19 cellular contexts compared by ENCODE assay signal in genomic region chr15:44315773-44316465, GRCh38. TPM values are rescaled to one million over a fixed set of nuclear protein-coding genes. Genes with fewer than 3 reads are reported as not detected.
DNase-seq lines count a peak whose midpoint lies in the region; ATAC-seq, FAIRE-seq and TF ChIP-seq lines count a peak whose summit lies in the region.
"Had no signal": no experiment of that assay in that cellular context is flagged by ENCODE, and none has a peak within 500 bp of the region (broad histone marks: within the 10 kb centered on the region; RNA-seq: fewer than 3 reads in every experiment).

No MANE protein-coding gene starts in this region.

- no peaks in the 10 kb centered on the region for H3K9me3 ChIP-seq in small intestine (ENCODE audit: control insufficient read depth, low read depth)
- H3K9me3 ChIP-seq: HAP-1 had no signal

- FAIRE-seq in small intestine (lab: Jason Lieb, UNC): no peak
- FAIRE-seq in urothelium cell line (lab: Jason Lieb, UNC): no peak
- FAIRE-seq: G401.6 had no signal

- WGBS in small intestine, 3 donors: 71 to 81% (median 74%) methylated on average over 5 of the region's 5 CpGs

- H3K27ac ChIP-seq in VCaP: peak overlapping the region; percentile 81
- H3K27ac ChIP-seq in small intestine (ENCODE audit: low read depth in 1 of 2, low read length in 1 of 2): no peak overlapping the region
- H3K27ac ChIP-seq: GM23248, PC-9 had no signal

- intact Hi-C loops in left colon (cut with DNase I, micrococcal nuclease): no loop called here

- H3K27me3 ChIP-seq in small intestine (ENCODE audit: control insufficient read depth in 2 of 2, insufficient read depth in 2 of 2, low read length in 2 of 2): no peaks in the 10 kb centered on the region

- H3K4me3 ChIP-seq in small intestine (ENCODE audit: low read depth in 1 of 2, low read length in 2 of 2): no peak overlapping the region
- H3K4me3 ChIP-seq: GM23248, HAP-1, PC-9 had no signal

- no peak for TF ChIP-seq CTCF in VCaP (conservative IDR thresholded peaks at IDR 0.05)
- no peak for TF ChIP-seq CTCF in GM10266 (IDR thresholded peaks at IDR 0.05; ENCODE audit: control insufficient read depth, insufficient read depth, low read depth, missing control alignments)

- ATAC-seq in left colon: peak; percentile 72

- H3K4me1 ChIP-seq in small intestine (ENCODE audit: control insufficient read depth in 2 of 2, insufficient read depth in 1 of 2, low read depth in 1 of 2, low read length in 1 of 2): no peaks in the 10 kb centered on the region
- H3K4me1 ChIP-seq: HAP-1 had no signal

- DNase-seq in HT-29 (ENCODE audit: low spot score) (peak; percentile 16), left colon (no peak), small intestine (peak; percentile 8), urothelium cell line (ENCODE audit: low spot score) (no peak), GM10266 (ENCODE audit: extremely low spot score) (no peak)
- no peak for DNase-seq in effector CD4-positive, alpha-beta T cell
- DNase-seq: COR-L47, GM23248, Kasumi-1, MM.1S, NCI-H1092, NCI-H1436 treated with DMSO at 0.1 percent for 48 hours, NCI-H2029, NCI-H345, NCI-H524 treated with DMSO at 0.1 percent for 48 hours, PC-9 had no signal

- peaks cover 0 to 2% of the 10 kb centered on the region in 2 donors for H3K36me3 ChIP-seq in small intestine (ENCODE audit: control insufficient read depth in 2 of 2, insufficient read depth in 2 of 2, low read length in 2 of 2)
- H3K36me3 ChIP-seq: HAP-1 had no signal

RNA-seq across cellular contexts. Expression of gene GOLM2, which starts 27.4 kb away (rescaled TPM):
- 82.1 and 82.8 TPM in 2 replicates for total RNA-seq in HT-29 (2014; rRNA removed; shearing (Covaris generic))
- total RNA-seq in left colon: 100 to 1,000 TPM in 1 of 2 donors, 10 to 100 TPM in 1; 93.0 to 114 TPM
- polyA plus RNA-seq in small intestine: 10 to 100 TPM; 11.6 to 33.8 (median 12.4) TPM

Comparison
In these comparisons a context has a peak if more than half of its experiments do, and no peak if none do; other contexts are left out.
1. DNase-seq: peak in HT-29 (single experiment) and small intestine (single experiment); none in left colon (0 of 2), effector CD4-positive, alpha-beta T cell (single experiment), urothelium cell line (single experiment) and GM10266 (single experiment).